Comparison of ENCODE assay signal across 14 cellular contexts in genomic region chr3:157330206-157330605, GRCh38.
"Had no signal": no experiment of that assay in that cellular context is flagged by ENCODE, and none has a peak within 500 bp of the region (broad histone marks: within the 10 kb centered on the region; RNA-seq: fewer than 3 reads in every experiment).

No MANE protein-coding gene starts in this region.

- H3K4me3 Mint-ChIP-seq: activated naive CD4-positive, alpha-beta T cell treated with anti-CD3 and anti-CD28 coated beads, Interleukin-2, amount 10 ng/mL, durations not matched to agents 7 days and 5 days; neural crest cell; stimulated activated naive B cell treated with anti-CD40 and anti-IgM and Interleukin-4, amounts not matched to agents 10 μg/mL and 1 μg/mL and 100 μg/mL, for 72 hours had no signal

- H3K27me3 ChIP-seq: esophagus muscularis mucosa, gastroesophageal sphincter, pancreas, transverse colon had no signal

- H3K4me1 ChIP-seq: esophagus muscularis mucosa, gastroesophageal sphincter, transverse colon had no signal

- H3K36me3 ChIP-seq: esophagus muscularis mucosa, gastroesophageal sphincter, pancreas, transverse colon had no signal

- H3K9me3 ChIP-seq: esophagus muscularis mucosa, gastroesophageal sphincter, pancreas, transverse colon had no signal

- H3K27me3 Mint-ChIP-seq: activated naive CD4-positive, alpha-beta T cell treated with anti-CD3 and anti-CD28 coated beads, Interleukin-2, amount 10 ng/mL, durations not matched to agents 7 days and 5 days; stimulated activated naive B cell treated with anti-CD40 and anti-IgM and Interleukin-4, amounts not matched to agents 10 μg/mL and 1 μg/mL and 100 μg/mL, for 72 hours had no signal

- H3K9me3 Mint-ChIP-seq: activated naive CD4-positive, alpha-beta T cell treated with anti-CD3 and anti-CD28 coated beads, Interleukin-2, amount 10 ng/mL, durations not matched to agents 7 days and 5 days; activated T-helper 2 cell treated with anti-CD3 and anti-CD28 coated beads, Interferon-gamma antibody, Interleukin-2, Interleukin-4, amounts not matched to agents 10 μg/mL and 5 μg/mL and 100 μg/mL, durations not matched to agents 14 hours and 24 hours and 36 hours had no signal

- H3K27ac ChIP-seq: esophagus muscularis mucosa, gastroesophageal sphincter, pancreas, transverse colon, VCaP had no signal

- ATAC-seq: gastroesophageal sphincter; pancreas; stimulated activated naive B cell treated with anti-CD40 and anti-IgM and Interleukin-4, amounts not matched to agents 10 μg/mL and 1 μg/mL and 100 μg/mL, for 72 hours had no signal

- H3K27ac Mint-ChIP-seq: activated naive CD4-positive, alpha-beta T cell treated with anti-CD3 and anti-CD28 coated beads, Interleukin-2, amount 10 ng/mL, durations not matched to agents 7 days and 5 days; activated T-helper 2 cell treated with anti-CD3 and anti-CD28 coated beads, Interferon-gamma antibody, Interleukin-2, Interleukin-4, amounts not matched to agents 10 μg/mL and 5 μg/mL and 100 μg/mL, durations not matched to agents 14 hours and 24 hours and 36 hours; stimulated activated naive B cell treated with anti-CD40 and anti-IgM and Interleukin-4, amounts not matched to agents 10 μg/mL and 1 μg/mL and 100 μg/mL, for 72 hours had no signal

- H3K4me3 ChIP-seq: esophagus muscularis mucosa, gastroesophageal sphincter, lung, pancreas, transverse colon had no signal

- DNase-seq: activated CD4-positive, alpha-beta T cell treated with anti-CD3 and anti-CD28 coated beads, Interleukin-2, amount 50 U/mL, for 48 hours; activated naive CD4-positive, alpha-beta T cell treated with anti-CD3 and anti-CD28 coated beads, Interleukin-2, amount 10 ng/mL, durations not matched to agents 7 days and 5 days; activated T-cell treated with anti-CD3 and anti-CD28 coated beads, Interleukin-2, amount 50 U/mL, for 1 hour; midbrain; pancreas; stimulated activated CD4-positive, alpha-beta T cell treated with anti-CD3 and anti-CD28 coated beads, Interleukin-2, amount 100 ng/mL, for 48 hours; stimulated activated naive B cell treated with anti-CD40 and anti-IgM and Interleukin-4, amounts not matched to agents 10 μg/mL and 1 μg/mL and 100 μg/mL, for 72 hours; transverse colon had no signal

- H3K36me3 Mint-ChIP-seq: activated naive CD4-positive, alpha-beta T cell treated with anti-CD3 and anti-CD28 coated beads, Interleukin-2, amount 10 ng/mL, durations not matched to agents 7 days and 5 days had no signal

- H3K4me1 Mint-ChIP-seq: activated naive CD4-positive, alpha-beta T cell treated with anti-CD3 and anti-CD28 coated beads, Interleukin-2, amount 10 ng/mL, durations not matched to agents 7 days and 5 days; stimulated activated naive B cell treated with anti-CD40 and anti-IgM and Interleukin-4, amounts not matched to agents 10 μg/mL and 1 μg/mL and 100 μg/mL, for 72 hours had no signal
